7 cellular contexts compared by ENCODE assay signal in the genomic region with DNA sequence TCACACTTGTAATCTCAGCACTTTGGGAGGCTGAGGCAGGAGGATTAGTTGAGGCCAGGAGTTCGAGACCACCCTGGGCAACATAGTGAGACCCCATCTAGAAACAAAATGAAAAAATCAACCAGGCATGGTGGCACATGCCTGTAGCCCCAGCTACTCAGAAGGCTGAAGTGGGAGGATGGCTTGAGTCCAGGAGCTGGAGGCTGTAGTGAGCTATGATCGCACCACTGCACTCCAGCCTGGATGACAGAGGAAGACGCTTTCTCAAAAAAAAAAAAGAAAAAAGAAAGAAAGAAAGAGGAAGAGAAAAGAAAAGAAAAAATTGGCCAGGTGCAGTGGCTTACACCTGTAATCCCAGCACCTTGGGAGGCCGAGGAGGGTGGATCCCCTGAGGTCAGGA. TPM values are rescaled to one million over a fixed set of nuclear protein-coding genes. Genes with fewer than 3 reads are reported as not detected.
DNase-seq lines count a peak whose midpoint lies in the region; ATAC-seq and TF ChIP-seq lines count a peak whose summit lies in the region.
"Not testable (repeated sequence)": the region's sequence is repeated elsewhere in the genome, so short reads cannot be mapped to it uniquely, and the experiment has no call there.

No MANE protein-coding gene starts in this region.

- H3K4me1 ChIP-seq in HEK293 (ENCODE audit: control insufficient read depth, insufficient read depth, low read length), result not testable (repeated sequence)
- peaks cover 16 to 21% of the 10 kb centered on the region in 2 donors for H3K4me1 ChIP-seq in gastrocnemius medialis

- not testable (repeated sequence) for H3K4me3 ChIP-seq in HEK293 (ENCODE audit: low read depth, low read length); gastrocnemius medialis

- POLR2A ChIA-PET in HEK293 (lab: Yijun Ruan, JAX), result not testable (repeated sequence)
- POLR2A ChIA-PET in T-cell (lab: Charles Lee), result interaction anchor here in 1 of 2 donors (0.6 kb wide), 1 partner anchor 57 kb away, joined by 4 read pairs; no protein-coding TSS in a partner anchor

- H3K27ac Mint-ChIP-seq in T-cell (peak overlapping the region; percentile 23 to 39), nephron progenitor cell (peak overlapping the region; percentile 73)
- peak overlapping the region; percentile 59 for H3K27ac Mint-ChIP-seq in activated naive CD4-positive, alpha-beta T cell treated with anti-CD3 and anti-CD28 coated beads, Interleukin-2, amount 50 U/mL, for 24 hours
- peak overlapping the region; percentile 78 for H3K27ac Mint-ChIP-seq in central memory CD8-positive, alpha-beta T cell (ENCODE audit: low read depth)
- peak overlapping the region; percentile 32 for H3K27ac Mint-ChIP-seq in stimulated activated naive CD8-positive, alpha-beta T cell treated with anti-CD3 and anti-CD28 coated beads, Interleukin-15, Interleukin-2, amounts not matched to agents 100 ng/mL and 50 ng/mL, for 24 hours

- not testable (repeated sequence) for H3K36me3 ChIP-seq in HEK293 (ENCODE audit: control insufficient read depth in 2 of 2, insufficient read depth in 1 of 2, low read length in 2 of 2); gastrocnemius medialis

- H3K27me3 Mint-ChIP-seq in T-cell; activated naive CD4-positive, alpha-beta T cell treated with anti-CD3 and anti-CD28 coated beads, Interleukin-2, amount 50 U/mL, for 24 hours; central memory CD8-positive, alpha-beta T cell; nephron progenitor cell (ENCODE audit: low read depth, poor library complexity); stimulated activated naive CD8-positive, alpha-beta T cell treated with anti-CD3 and anti-CD28 coated beads, Interleukin-15, Interleukin-2, amounts not matched to agents 100 ng/mL and 50 ng/mL, for 24 hours: not testable (repeated sequence)

- TF ChIP-seq POLR2A in gastrocnemius medialis (IDR thresholded peaks at IDR 0.05), result not testable (repeated sequence)

- in situ Hi-C loops in gastrocnemius medialis (cut with MboI; ENCODE audit: low sequenced_read_pairs in 4 of 4), result not testable (repeated sequence)

- not testable (repeated sequence) for H3K4me3 Mint-ChIP-seq in T-cell; activated naive CD4-positive, alpha-beta T cell treated with anti-CD3 and anti-CD28 coated beads, Interleukin-2, amount 50 U/mL, for 24 hours; central memory CD8-positive, alpha-beta T cell; nephron progenitor cell; stimulated activated naive CD8-positive, alpha-beta T cell treated with anti-CD3 and anti-CD28 coated beads, Interleukin-15, Interleukin-2, amounts not matched to agents 100 ng/mL and 50 ng/mL, for 24 hours

- H3K9me3 Mint-ChIP-seq in T-cell; activated naive CD4-positive, alpha-beta T cell treated with anti-CD3 and anti-CD28 coated beads, Interleukin-2, amount 50 U/mL, for 24 hours; central memory CD8-positive, alpha-beta T cell; nephron progenitor cell; stimulated activated naive CD8-positive, alpha-beta T cell treated with anti-CD3 and anti-CD28 coated beads, Interleukin-15, Interleukin-2, amounts not matched to agents 100 ng/mL and 50 ng/mL, for 24 hours: not testable (repeated sequence)

- intact Hi-C loops in gastrocnemius medialis (cut with DNase I; ENCODE audit: low total_unique reads), result not testable (repeated sequence)

- CTCF ChIA-PET in HEK293 (lab: Yijun Ruan, JAX), result interaction anchor here (0.6 to 1.2 kb wide), 4 partner anchors 9 to 530 kb away, joined by 3 to 4 read pairs (median 3); no protein-coding TSS in a partner anchor
- CTCF ChIA-PET in T-cell (lab: Charles Lee), result interaction anchor here in 1 of 2 donors (0.6 kb wide), 1 partner anchor 287 kb away, joined by 3 read pairs; no protein-coding TSS in a partner anchor

- not testable (repeated sequence) for TF ChIP-seq CTCF in HEK293 (tag by site-specific recombination; IDR thresholded peaks at IDR 0.05); nephron progenitor cell (IDR thresholded peaks at IDR 0.05); gastrocnemius medialis (IDR thresholded peaks at IDR 0.05 in 4 of 5, conservative IDR thresholded peaks at IDR 0.05 in 1 of 5)

- H3K9me3 ChIP-seq in HEK293 (ENCODE audit: control insufficient read depth, insufficient read depth, low read depth, low read length); gastrocnemius medialis: not testable (repeated sequence)

- peaks cover 29 to 37% (median 30%) of the 10 kb centered on the region in 3 donors for H3K4me1 Mint-ChIP-seq in T-cell
- peaks cover 36% of the 10 kb centered on the region for H3K4me1 Mint-ChIP-seq in activated naive CD4-positive, alpha-beta T cell treated with anti-CD3 and anti-CD28 coated beads, Interleukin-2, amount 50 U/mL, for 24 hours
- not testable (repeated sequence) for H3K4me1 Mint-ChIP-seq in central memory CD8-positive, alpha-beta T cell; nephron progenitor cell
- peaks cover 29% of the 10 kb centered on the region for H3K4me1 Mint-ChIP-seq in stimulated activated naive CD8-positive, alpha-beta T cell treated with anti-CD3 and anti-CD28 coated beads, Interleukin-15, Interleukin-2, amounts not matched to agents 100 ng/mL and 50 ng/mL, for 24 hours (ENCODE audit: low read depth)

- not testable (repeated sequence) for H3K27me3 ChIP-seq in gastrocnemius medialis

- H3K27ac ChIP-seq in HEK293 (ENCODE audit: extremely low read depth, low read depth, low read length), result not testable (repeated sequence)
- H3K27ac ChIP-seq in gastrocnemius medialis, result peak overlapping the region; percentile 23 to 90 (median 54)

- not testable (repeated sequence) for ATAC-seq in T-cell (replicated peaks in 1 of 4); central memory CD8-positive, alpha-beta T cell (replicated peaks; ENCODE audit: extremely low read depth, poor library complexity, severe bottlenecking); gastrocnemius medialis

- H3K36me3 Mint-ChIP-seq in T-cell; activated naive CD4-positive, alpha-beta T cell treated with anti-CD3 and anti-CD28 coated beads, Interleukin-2, amount 50 U/mL, for 24 hours; central memory CD8-positive, alpha-beta T cell (ENCODE audit: insufficient read depth); stimulated activated naive CD8-positive, alpha-beta T cell treated with anti-CD3 and anti-CD28 coated beads, Interleukin-15, Interleukin-2, amounts not matched to agents 100 ng/mL and 50 ng/mL, for 24 hours (ENCODE audit: low read depth): not testable (repeated sequence)
- peaks cover 35% of the 10 kb centered on the region for H3K36me3 Mint-ChIP-seq in nephron progenitor cell (ENCODE audit: low read depth)

- DNase-seq in T-cell; central memory CD8-positive, alpha-beta T cell (ENCODE audit: low spot score in 2 of 2); nephron progenitor cell; gastrocnemius medialis: not testable (repeated sequence)

TF ChIP-seq in HEK293, 187 proteins besides CTCF, POLR2A, EP300 and RAD21:
- 0 out of 2 replicates have a peak, but pooled peaks have one; percentile 31 for TF ChIP-seq ZNF121 (tag by site-specific recombination; IDR thresholded peaks at IDR 0.05)

RNA-seq across cellular contexts. Expression of gene FAM220A, which starts 6.0 kb away (rescaled TPM):
- total RNA-seq in T-cell (10 to 100 TPM in 3 of 5 donors, 1 to 10 TPM in 2; 6.2 to 20.6 (median 13.1) TPM), gastrocnemius medialis (10 to 100 TPM; 40.3 to 61.1 (median 50.8) TPM)

RNA-seq across cellular contexts. Expression of gene RAC1, which starts 31.6 kb away (rescaled TPM):
- total RNA-seq in T-cell, result 10 to 100 TPM; 57.2 to 99.3 (median 94.8) TPM
- total RNA-seq in gastrocnemius medialis, result 100 to 1,000 TPM in 2 of 4 donors, 10 to 100 TPM in 2; 75.2 to 168 (median 111) TPM
